Comparison of ENCODE assay signal across 13 cellular contexts in genomic region chrX:136185409-136186022, GRCh38. TPM values are rescaled to one million over a fixed set of nuclear protein-coding genes. Genes with fewer than 3 reads are reported as not detected.
DNase-seq lines count a peak whose midpoint lies in the region; FAIRE-seq and TF ChIP-seq lines count a peak whose summit lies in the region.
"Had no signal": no experiment of that assay in that cellular context is flagged by ENCODE, and none has a peak within 500 bp of the region (broad histone marks: within the 10 kb centered on the region; RNA-seq: fewer than 3 reads in every experiment).

No MANE protein-coding gene starts in this region.

- H4K20me1 ChIP-seq in BLaER1 treated with 17β-estradiol and CSF1 and Interleukin-3, amounts not matched to agents 10 nM and 100 nM, result peaks cover 0 to 7% (median 0%) of the 10 kb centered on the region in 11 experiments; a peak in 2 of 22 replicates
- H4K20me1 ChIP-seq in osteoblast (ENCODE audit: insufficient read depth, low read length), result no peaks in the 10 kb centered on the region

- H3K4me3 ChIP-seq in BLaER1 treated with 17β-estradiol and CSF1 and Interleukin-3, amounts not matched to agents 10 nM and 100 nM, result no peak overlapping the region
- no peak overlapping the region for H3K4me3 ChIP-seq in fibroblast of the aortic adventitia (ENCODE audit: low read depth, low read length)
- no peak overlapping the region for H3K4me3 ChIP-seq in osteoblast (ENCODE audit: insufficient read depth, low read length)
- H3K4me3 ChIP-seq: neural progenitor cell had no signal

- no peaks in the 10 kb centered on the region for H3K9me3 ChIP-seq in BLaER1 treated with 17β-estradiol and CSF1 and Interleukin-3, amounts not matched to agents 10 nM and 100 nM (replicated peaks in 1 of 11)
- no peaks in the 10 kb centered on the region for H3K9me3 ChIP-seq in osteoblast (ENCODE audit: low read depth, low read length)

- no peak for TF ChIP-seq CTCF in fibroblast of the aortic adventitia (IDR thresholded peaks at IDR 0.05; ENCODE audit: insufficient read depth, low read length)
- no peak for TF ChIP-seq CTCF in osteoblast (IDR thresholded peaks at IDR 0.05; ENCODE audit: extremely low read depth, low read depth, low read length)

- H3K4me1 ChIP-seq in BLaER1 treated with 17β-estradiol and CSF1 and Interleukin-3, amounts not matched to agents 10 nM and 100 nM, result peaks cover 12 to 42% (median 25%) of the 10 kb centered on the region in 10 experiments
- peaks cover 18% of the 10 kb centered on the region for H3K4me1 ChIP-seq in osteoblast (ENCODE audit: insufficient read depth, low read length)

- peak; percentile 92 for FAIRE-seq in RCC 7860 (lab: Jason Lieb, UNC)
- FAIRE-seq: GM18507, H1 had no signal

- H3K27me3 ChIP-seq in BLaER1 treated with 17β-estradiol and CSF1 and Interleukin-3, amounts not matched to agents 10 nM and 100 nM, result peaks cover 75 to 100% (median 96%) of the 10 kb centered on the region in 11 experiments
- no peaks in the 10 kb centered on the region for H3K27me3 ChIP-seq in osteoblast (ENCODE audit: insufficient read depth, low read length)
- H3K27me3 ChIP-seq: neural progenitor cell had no signal

- H3K79me2 ChIP-seq in osteoblast (ENCODE audit: insufficient read depth, low read length), result no peaks in the 10 kb centered on the region

- H3K27ac ChIP-seq in BLaER1 treated with 17β-estradiol and CSF1 and Interleukin-3, amounts not matched to agents 10 nM and 100 nM, result no peak overlapping the region
- H3K27ac ChIP-seq in osteoblast (ENCODE audit: low read depth, low read length), result peak overlapping the region; percentile 40
- H3K27ac ChIP-seq: neural progenitor cell had no signal

- H3K36me3 ChIP-seq in BLaER1 treated with 17β-estradiol and CSF1 and Interleukin-3, amounts not matched to agents 10 nM and 100 nM, result no peaks in the 10 kb centered on the region
- no peaks in the 10 kb centered on the region for H3K36me3 ChIP-seq in osteoblast (ENCODE audit: insufficient read depth, low read length)
- H3K36me3 ChIP-seq: neural progenitor cell had no signal

- no peak overlapping the region for H2AFZ ChIP-seq in osteoblast (ENCODE audit: low read length)
- H2AFZ ChIP-seq: neural progenitor cell had no signal

- no peak overlapping the region for H3K9ac ChIP-seq in BLaER1 treated with 17β-estradiol and CSF1 and Interleukin-3, amounts not matched to agents 10 nM and 100 nM
- H3K9ac ChIP-seq: neural progenitor cell had no signal

- H3K4me2 ChIP-seq in BLaER1 treated with 17β-estradiol and CSF1 and Interleukin-3, amounts not matched to agents 10 nM and 100 nM, result peak overlapping the region in 10 of 11 experiments; percentile 0 to 38 (median 17); a peak in 11 of 22 replicates
- H3K4me2 ChIP-seq in osteoblast (ENCODE audit: insufficient read depth, low read length), result peak overlapping the region; percentile 39
- H3K4me2 ChIP-seq: neural progenitor cell had no signal

- peak; percentile 45 for DNase-seq in RCC 7860 (ENCODE audit: low spot score)
- DNase-seq in fibroblast of the aortic adventitia (ENCODE audit: low read depth), result peak; percentile 61
- DNase-seq in osteoblast (ENCODE audit: insufficient read length, low spot score, missing footprints), result no peak
- DNase-seq in stimulated activated CD4-positive, alpha-beta T cell treated with anti-CD3 and anti-CD28 coated beads, Interleukin-1b, Interleukin-23, amount 100 ng/mL, for 48 hours, result no peak
- no peak for DNase-seq in HuH-7.5 (ENCODE audit: low spot score)
- DNase-seq in stimulated activated CD4-positive, alpha-beta T cell treated with anti-CD3 and anti-CD28 coated beads, Interleukin-4, amount 100 ng/mL, for 24 hours, result no peak
- DNase-seq in amniotic stem cell (lab: John Stamatoyannopoulos, UW), result no peak
- DNase-seq: activated CD4-positive, alpha-beta T cell treated with anti-CD3 and anti-CD28 coated beads, Interleukin-2, amount 50 U/mL, for 4 hours; SHP77 treated with DMSO at 0.1 percent for 48 hours had no signal

RNA-seq across cellular contexts. Expression of gene FHL1, which starts 38.2 kb away (rescaled TPM):
- total RNA-seq in fibroblast of the aortic adventitia (ENCODE audit: low replicate concordance), result 41.9 and 98.1 TPM in 2 replicates
- total RNA-seq in osteoblast, result 51.8 and 68.7 TPM in 2 replicates

Comparison
In these comparisons a context has a peak if more than half of its experiments do, and no peak if none do; other contexts are left out.
1. DNase-seq: peak in RCC 7860 (single experiment) and fibroblast of the aortic adventitia (single experiment); none in osteoblast (single experiment), stimulated activated CD4-positive, alpha-beta T cell treated with anti-CD3 and anti-CD28 coated beads, Interleukin-1b, Interleukin-23, amount 100 ng/mL, for 48 hours (single experiment), HuH-7.5 (single experiment), stimulated activated CD4-positive, alpha-beta T cell treated with anti-CD3 and anti-CD28 coated beads, Interleukin-4, amount 100 ng/mL, for 24 hours (single experiment) and amniotic stem cell (single experiment).